1 cellular context compared by ENCODE assay signal in genomic region chr20:33299111-33299603, GRCh38.
TF ChIP-seq lines count a peak whose summit lies in the region.

No MANE protein-coding gene starts in this region.

TF ChIP-seq in HepG2, 621 proteins besides CTCF, POLR2A, EP300 and RAD21 (continued from another document and continues in another):
- TF ChIP-seq, protein P1, sequence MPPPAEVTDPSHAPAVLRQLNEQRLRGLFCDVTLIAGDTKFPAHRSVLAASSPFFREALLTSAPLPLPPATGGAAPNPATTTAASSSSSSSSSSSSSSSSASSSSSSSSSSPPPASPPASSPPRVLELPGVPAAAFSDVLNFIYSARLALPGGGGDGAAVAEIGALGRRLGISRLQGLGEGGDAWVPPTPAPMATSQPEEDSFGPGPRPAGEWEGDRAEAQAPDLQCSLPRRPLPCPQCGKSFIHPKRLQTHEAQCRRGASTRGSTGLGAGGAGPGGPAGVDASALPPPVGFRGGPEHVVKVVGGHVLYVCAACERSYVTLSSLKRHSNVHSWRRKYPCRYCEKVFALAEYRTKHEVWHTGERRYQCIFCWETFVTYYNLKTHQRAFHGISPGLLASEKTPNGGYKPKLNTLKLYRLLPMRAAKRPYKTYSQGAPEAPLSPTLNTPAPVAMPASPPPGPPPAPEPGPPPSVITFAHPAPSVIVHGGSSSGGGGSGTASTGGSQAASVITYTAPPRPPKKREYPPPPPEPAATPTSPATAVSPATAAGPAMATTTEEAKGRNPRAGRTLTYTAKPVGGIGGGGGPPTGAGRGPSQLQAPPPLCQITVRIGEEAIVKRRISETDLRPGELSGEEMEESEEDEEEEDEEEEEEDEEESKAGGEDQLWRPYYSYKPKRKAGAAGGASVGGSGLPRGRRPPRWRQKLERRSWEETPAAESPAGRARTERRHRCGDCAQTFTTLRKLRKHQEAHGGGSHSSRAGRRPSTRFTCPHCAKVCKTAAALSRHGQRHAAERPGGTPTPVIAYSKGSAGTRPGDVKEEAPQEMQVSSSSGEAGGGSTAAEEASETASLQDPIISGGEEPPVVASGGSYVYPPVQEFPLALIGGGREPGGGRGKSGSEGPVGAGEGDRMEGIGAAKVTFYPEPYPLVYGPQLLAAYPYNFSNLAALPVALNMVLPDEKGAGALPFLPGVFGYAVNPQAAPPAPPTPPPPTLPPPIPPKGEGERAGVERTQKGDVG (CRISPR knock-in tag; IDR thresholded peaks at IDR 0.05; ENCODE audit: borderline replicate concordance) = 0 out of 2 replicates have a peak, but pooled peaks have one; percentile 18
- peak; percentile 31; the same call in 1 of the 2 replicates for TF ChIP-seq ZNF619 (CRISPR knock-in tag; IDR thresholded peaks at IDR 0.05)
- peak; percentile 73; the same call in 1 of the 2 replicates for TF ChIP-seq ZNF225 (CRISPR knock-in tag; IDR thresholded peaks at IDR 0.05)
- TF ChIP-seq YY1 (IDR thresholded peaks at IDR 0.05; ENCODE audit: insufficient read depth, insufficient replicate concordance, low read depth, low read length) = peak; percentile 73
- TF ChIP-seq, protein P2, sequence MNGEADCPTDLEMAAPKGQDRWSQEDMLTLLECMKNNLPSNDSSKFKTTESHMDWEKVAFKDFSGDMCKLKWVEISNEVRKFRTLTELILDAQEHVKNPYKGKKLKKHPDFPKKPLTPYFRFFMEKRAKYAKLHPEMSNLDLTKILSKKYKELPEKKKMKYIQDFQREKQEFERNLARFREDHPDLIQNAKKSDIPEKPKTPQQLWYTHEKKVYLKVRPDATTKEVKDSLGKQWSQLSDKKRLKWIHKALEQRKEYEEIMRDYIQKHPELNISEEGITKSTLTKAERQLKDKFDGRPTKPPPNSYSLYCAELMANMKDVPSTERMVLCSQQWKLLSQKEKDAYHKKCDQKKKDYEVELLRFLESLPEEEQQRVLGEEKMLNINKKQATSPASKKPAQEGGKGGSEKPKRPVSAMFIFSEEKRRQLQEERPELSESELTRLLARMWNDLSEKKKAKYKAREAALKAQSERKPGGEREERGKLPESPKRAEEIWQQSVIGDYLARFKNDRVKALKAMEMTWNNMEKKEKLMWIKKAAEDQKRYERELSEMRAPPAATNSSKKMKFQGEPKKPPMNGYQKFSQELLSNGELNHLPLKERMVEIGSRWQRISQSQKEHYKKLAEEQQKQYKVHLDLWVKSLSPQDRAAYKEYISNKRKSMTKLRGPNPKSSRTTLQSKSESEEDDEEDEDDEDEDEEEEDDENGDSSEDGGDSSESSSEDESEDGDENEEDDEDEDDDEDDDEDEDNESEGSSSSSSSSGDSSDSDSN (CRISPR knock-in tag; IDR thresholded peaks at IDR 0.05) = peak; percentile 71
- TF ChIP-seq ZNF160 (CRISPR knock-in tag; IDR thresholded peaks at IDR 0.05) = no peak
- TF ChIP-seq, protein P3, sequence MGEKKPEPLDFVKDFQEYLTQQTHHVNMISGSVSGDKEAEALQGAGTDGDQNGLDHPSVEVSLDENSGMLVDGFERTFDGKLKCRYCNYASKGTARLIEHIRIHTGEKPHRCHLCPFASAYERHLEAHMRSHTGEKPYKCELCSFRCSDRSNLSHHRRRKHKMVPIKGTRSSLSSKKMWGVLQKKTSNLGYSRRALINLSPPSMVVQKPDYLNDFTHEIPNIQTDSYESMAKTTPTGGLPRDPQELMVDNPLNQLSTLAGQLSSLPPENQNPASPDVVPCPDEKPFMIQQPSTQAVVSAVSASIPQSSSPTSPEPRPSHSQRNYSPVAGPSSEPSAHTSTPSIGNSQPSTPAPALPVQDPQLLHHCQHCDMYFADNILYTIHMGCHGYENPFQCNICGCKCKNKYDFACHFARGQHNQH (CRISPR knock-in tag; IDR thresholded peaks at IDR 0.05) = peak; percentile 43; the same call in 1 of the 2 replicates
- peak; percentile 83 for TF ChIP-seq AHR (CRISPR knock-in tag; IDR thresholded peaks at IDR 0.05)
- TF ChIP-seq, protein P4, sequence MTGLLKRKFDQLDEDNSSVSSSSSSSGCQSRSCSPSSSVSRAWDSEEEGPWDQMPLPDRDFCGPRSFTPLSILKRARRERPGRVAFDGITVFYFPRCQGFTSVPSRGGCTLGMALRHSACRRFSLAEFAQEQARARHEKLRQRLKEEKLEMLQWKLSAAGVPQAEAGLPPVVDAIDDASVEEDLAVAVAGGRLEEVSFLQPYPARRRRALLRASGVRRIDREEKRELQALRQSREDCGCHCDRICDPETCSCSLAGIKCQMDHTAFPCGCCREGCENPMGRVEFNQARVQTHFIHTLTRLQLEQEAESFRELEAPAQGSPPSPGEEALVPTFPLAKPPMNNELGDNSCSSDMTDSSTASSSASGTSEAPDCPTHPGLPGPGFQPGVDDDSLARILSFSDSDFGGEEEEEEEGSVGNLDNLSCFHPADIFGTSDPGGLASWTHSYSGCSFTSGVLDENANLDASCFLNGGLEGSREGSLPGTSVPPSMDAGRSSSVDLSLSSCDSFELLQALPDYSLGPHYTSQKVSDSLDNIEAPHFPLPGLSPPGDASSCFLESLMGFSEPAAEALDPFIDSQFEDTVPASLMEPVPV (CRISPR knock-in tag; IDR thresholded peaks at IDR 0.05) = peak; percentile 69; the same call in 1 of the 2 replicates
- peak; percentile 61; the same call in 1 of the 2 replicates for TF ChIP-seq FOSL2 (CRISPR knock-in tag; IDR thresholded peaks at IDR 0.05)
- TF ChIP-seq HDAC2 (CRISPR knock-in tag; IDR thresholded peaks at IDR 0.05) = no peak
- TF ChIP-seq, protein P5, sequence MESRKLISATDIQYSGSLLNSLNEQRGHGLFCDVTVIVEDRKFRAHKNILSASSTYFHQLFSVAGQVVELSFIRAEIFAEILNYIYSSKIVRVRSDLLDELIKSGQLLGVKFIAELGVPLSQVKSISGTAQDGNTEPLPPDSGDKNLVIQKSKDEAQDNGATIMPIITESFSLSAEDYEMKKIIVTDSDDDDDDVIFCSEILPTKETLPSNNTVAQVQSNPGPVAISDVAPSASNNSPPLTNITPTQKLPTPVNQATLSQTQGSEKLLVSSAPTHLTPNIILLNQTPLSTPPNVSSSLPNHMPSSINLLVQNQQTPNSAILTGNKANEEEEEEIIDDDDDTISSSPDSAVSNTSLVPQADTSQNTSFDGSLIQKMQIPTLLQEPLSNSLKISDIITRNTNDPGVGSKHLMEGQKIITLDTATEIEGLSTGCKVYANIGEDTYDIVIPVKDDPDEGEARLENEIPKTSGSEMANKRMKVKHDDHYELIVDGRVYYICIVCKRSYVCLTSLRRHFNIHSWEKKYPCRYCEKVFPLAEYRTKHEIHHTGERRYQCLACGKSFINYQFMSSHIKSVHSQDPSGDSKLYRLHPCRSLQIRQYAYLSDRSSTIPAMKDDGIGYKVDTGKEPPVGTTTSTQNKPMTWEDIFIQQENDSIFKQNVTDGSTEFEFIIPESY (CRISPR knock-in tag; IDR thresholded peaks at IDR 0.05) = 0 out of 2 replicates have a peak, but pooled peaks have one; percentile 23
- TF ChIP-seq, protein P6, sequence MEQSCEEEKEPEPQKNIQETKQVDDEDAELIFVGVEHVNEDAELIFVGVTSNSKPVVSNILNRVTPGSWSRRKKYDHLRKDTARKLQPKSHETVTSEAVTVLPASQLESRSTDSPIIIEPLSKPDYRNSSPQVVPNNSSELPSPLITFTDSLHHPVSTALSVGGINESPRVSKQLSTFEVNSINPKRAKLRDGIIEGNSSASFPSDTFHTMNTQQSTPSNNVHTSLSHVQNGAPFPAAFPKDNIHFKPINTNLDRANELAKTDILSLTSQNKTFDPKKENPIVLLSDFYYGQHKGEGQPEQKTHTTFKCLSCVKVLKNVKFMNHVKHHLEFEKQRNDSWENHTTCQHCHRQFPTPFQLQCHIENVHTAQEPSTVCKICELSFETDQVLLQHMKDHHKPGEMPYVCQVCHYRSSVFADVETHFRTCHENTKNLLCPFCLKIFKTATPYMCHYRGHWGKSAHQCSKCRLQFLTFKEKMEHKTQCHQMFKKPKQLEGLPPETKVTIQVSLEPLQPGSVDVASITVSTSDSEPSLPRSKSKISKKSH (CRISPR knock-in tag; IDR thresholded peaks at IDR 0.05; ENCODE audit: borderline replicate concordance) = peak; percentile 91
- TF ChIP-seq GABPB1 (CRISPR knock-in tag; IDR thresholded peaks at IDR 0.05) = peak; percentile 54; the same call in 1 of the 2 replicates
- TF ChIP-seq SPEN (CRISPR knock-in tag; IDR thresholded peaks at IDR 0.05; ENCODE audit: low read depth) = 0 out of 2 replicates have a peak, but pooled peaks have one; percentile 16
- TF ChIP-seq, protein P7, sequence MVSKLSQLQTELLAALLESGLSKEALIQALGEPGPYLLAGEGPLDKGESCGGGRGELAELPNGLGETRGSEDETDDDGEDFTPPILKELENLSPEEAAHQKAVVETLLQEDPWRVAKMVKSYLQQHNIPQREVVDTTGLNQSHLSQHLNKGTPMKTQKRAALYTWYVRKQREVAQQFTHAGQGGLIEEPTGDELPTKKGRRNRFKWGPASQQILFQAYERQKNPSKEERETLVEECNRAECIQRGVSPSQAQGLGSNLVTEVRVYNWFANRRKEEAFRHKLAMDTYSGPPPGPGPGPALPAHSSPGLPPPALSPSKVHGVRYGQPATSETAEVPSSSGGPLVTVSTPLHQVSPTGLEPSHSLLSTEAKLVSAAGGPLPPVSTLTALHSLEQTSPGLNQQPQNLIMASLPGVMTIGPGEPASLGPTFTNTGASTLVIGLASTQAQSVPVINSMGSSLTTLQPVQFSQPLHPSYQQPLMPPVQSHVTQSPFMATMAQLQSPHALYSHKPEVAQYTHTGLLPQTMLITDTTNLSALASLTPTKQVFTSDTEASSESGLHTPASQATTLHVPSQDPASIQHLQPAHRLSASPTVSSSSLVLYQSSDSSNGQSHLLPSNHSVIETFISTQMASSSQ (IDR thresholded peaks at IDR 0.05; ENCODE audit: low read depth) = no peak
- TF ChIP-seq, protein P7 (CRISPR knock-in tag; IDR thresholded peaks at IDR 0.05; ENCODE audit: borderline replicate concordance) = 0 out of 2 replicates have a peak, but pooled peaks have one; percentile 26
- TF ChIP-seq MEF2D (CRISPR knock-in tag; IDR thresholded peaks at IDR 0.05) = peak; percentile 49
- no peak for TF ChIP-seq ZNF720 (CRISPR knock-in tag; IDR thresholded peaks at IDR 0.05)
- peak; percentile 50 for TF ChIP-seq SALL1 (CRISPR knock-in tag; IDR thresholded peaks at IDR 0.05)
- peak; percentile 59; the same call in 1 of the 2 replicates for TF ChIP-seq MTA1 (CRISPR knock-in tag; IDR thresholded peaks at IDR 0.05; ENCODE audit: borderline replicate concordance)
- TF ChIP-seq TEAD3 (CRISPR knock-in tag; optimal IDR thresholded peaks at IDR 0.05; ENCODE audit: borderline replicate concordance) = peak; percentile 64
- TF ChIP-seq ZBTB26 (CRISPR knock-in tag; IDR thresholded peaks at IDR 0.05; ENCODE audit: borderline replicate concordance) = peak; percentile 62; the same call in 1 of the 2 replicates
- TF ChIP-seq PITX1 (CRISPR knock-in tag; IDR thresholded peaks at IDR 0.05) = 0 out of 2 replicates have a peak, but pooled peaks have one; percentile 12
- TF ChIP-seq ZNF773 (CRISPR knock-in tag; IDR thresholded peaks at IDR 0.05; ENCODE audit: borderline replicate concordance) = no peak
- peak; percentile 48 for TF ChIP-seq ARID5B (CRISPR knock-in tag; IDR thresholded peaks at IDR 0.05)
- peak; percentile 62; the same call in 1 of the 2 replicates for TF ChIP-seq KDM4B (CRISPR knock-in tag; IDR thresholded peaks at IDR 0.05)
- TF ChIP-seq MEIS2 (CRISPR knock-in tag; IDR thresholded peaks at IDR 0.05) = no peak
- no peak for TF ChIP-seq ZSCAN21 (CRISPR knock-in tag; IDR thresholded peaks at IDR 0.05; ENCODE audit: borderline replicate concordance)
